8 cellular contexts compared by ENCODE assay signal in the genomic region with DNA sequence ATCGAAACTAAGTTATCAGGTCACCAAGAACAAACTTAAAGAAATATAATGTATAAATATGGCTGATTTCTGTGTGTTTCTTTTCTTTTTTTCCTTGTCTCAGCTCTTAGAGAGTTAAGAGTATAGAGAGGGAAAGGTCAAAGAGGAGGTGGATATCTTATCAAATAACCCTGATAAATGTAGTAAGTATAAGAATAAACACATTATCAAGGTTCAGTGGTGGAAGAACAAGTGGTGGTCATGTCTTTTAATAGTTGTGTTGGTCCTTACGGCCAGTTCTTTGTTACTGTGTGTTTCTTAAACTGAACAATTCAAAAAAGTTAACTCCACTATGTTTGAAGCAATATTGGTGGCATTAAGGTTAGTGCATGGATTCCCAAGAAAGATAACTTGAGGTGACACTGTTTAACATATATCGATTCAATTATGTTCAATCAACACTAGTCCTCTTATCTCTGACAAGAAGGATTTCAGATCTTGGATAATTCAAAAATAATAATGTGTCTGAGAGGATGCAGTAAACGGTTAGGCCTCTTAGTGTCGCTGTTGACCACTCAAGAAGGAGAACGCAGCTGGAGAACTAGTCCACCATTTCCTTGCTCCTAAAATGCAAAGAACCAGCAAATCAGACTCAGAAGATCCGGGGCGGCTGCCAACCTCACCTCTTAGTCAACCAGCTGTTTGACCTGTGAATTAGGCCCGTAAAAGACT. TPM values are rescaled to one million over a fixed set of nuclear protein-coding genes. Genes with fewer than 3 reads are reported as not detected.
A peak's percentile ranks its signal among the peaks of the same experiment; 100 is the strongest.
DNase-seq lines count a peak whose midpoint lies in the region; ATAC-seq, FAIRE-seq and TF ChIP-seq lines count a peak whose summit lies in the region.

Gene PCDHGA3, plus strand, starts transcription at position 588 of the 711 bp plus-strand sequence. CDS start 205 bp downstream, outside the sequence.

- TF ChIP-seq POLR2A in GM12878 (IDR thresholded peaks at IDR 0.05; ENCODE audit: low read depth, low read length): no peak

- H4K8ac ChIP-seq in H9 (replicated peaks; ENCODE audit: insufficient read length, low read depth, low read length): no peak within 1 kb of the TSS

- DNase-seq in AG09319 (ENCODE audit: extremely low read depth, low read depth) (no peak), H9 (no peak), GM12878 (ENCODE audit: low read depth, low spot score) (no peak), kidney tubule cell (ENCODE audit: low spot score) (peak; percentile 44), Ammon's horn (ENCODE audit: low spot score) (no peak), sciatic nerve (ENCODE audit: low spot score) (no peak), urothelium cell line (ENCODE audit: low spot score) (no peak)

- H3K4ac ChIP-seq in H9 (ENCODE audit: low read depth, low read length): no peak within 1 kb of the TSS

- RAD21 ChIA-PET in GM12878 (lab: Charles Lee; ENCODE audit: unreplicated experiment): interaction anchor here (1.1 kb wide), 1 partner anchor 220 kb away, joined by 3 read pairs; no protein-coding TSS in a partner anchor

- H3K18ac ChIP-seq in H9 (ENCODE audit: insufficient read length, low read depth, low read length): no peak within 1 kb of the TSS

- no CpG with 5 or more reads among the region's 9 CpGs for WGBS in H9 (ENCODE audit: extremely low coverage, insufficient read length, low lambda C conversion rate)
- 23% methylated on average over 9 of the region's 9 CpGs for WGBS in GM12878 (ENCODE audit: insufficient coverage, insufficient replicate concordance, low lambda C conversion rate, missing lambda C conversion rate)

- SMC1A ChIA-PET in GM12878 (lab: Charles Lee; ENCODE audit: uncharacterized antibody, unreplicated experiment): interaction anchor here (1.1 kb wide), 1 partner anchor 15 kb away, joined by 3 read pairs; no protein-coding TSS in a partner anchor

- no peak within 1 kb of the TSS for H3K14ac ChIP-seq in H9 (ENCODE audit: insufficient read depth, low read length)

- ATAC-seq in GM12878: no peak
- ATAC-seq in HG03565 (IDR thresholded peaks at IDR 0.05; ENCODE audit: unreplicated experiment): no peak
- ATAC-seq in sciatic nerve: no peak

- FAIRE-seq in GM12878 (lab: Jason Lieb, UNC) (no peak), urothelium cell line (lab: Jason Lieb, UNC) (no peak)

- CTCF ChIA-PET in GM12878 (lab: Yijun Ruan, JAX): interaction anchor here (0.7 to 1.6 kb wide), 3 partner anchors 23 to 221 kb away, joined by 3 to 5 read pairs (median 5); partner anchors contain the start of gene TAF7

- H2AFZ ChIP-seq in H9 (ENCODE audit: low read length) (peak within 1 kb of the TSS; percentile 35), GM12878 (ENCODE audit: control insufficient read depth, low read depth, low read length) (no peak within 1 kb of the TSS)

- peaks cover 2 to 4% of the 10 kb centered on the region in 2 experiments; a peak in 2 of 4 replicates for H3K4me1 Mint-ChIP-seq in H9

- H3K79me2 ChIP-seq in H9 (ENCODE audit: insufficient read depth, low read length): no peaks in the 10 kb centered on the region
- no peaks in the 10 kb centered on the region for H3K79me2 ChIP-seq in GM12878 (ENCODE audit: control insufficient read depth, insufficient read depth, low read length)

- no peaks in the 10 kb centered on the region for H3K23me2 ChIP-seq in H9 (ENCODE audit: insufficient read length, low read depth, low read length, poor library complexity, severe bottlenecking)

- no peak within 1 kb of the TSS for H3K27ac Mint-ChIP-seq in H9

- H3K23ac ChIP-seq in H9 (ENCODE audit: insufficient read length, low read depth, low read length): no peak within 1 kb of the TSS

- H4K20me1 ChIP-seq in H9 (ENCODE audit: control insufficient read depth, insufficient read depth, insufficient read length) (no peaks in the 10 kb centered on the region), GM12878 (ENCODE audit: control insufficient read depth, insufficient read depth) (no peaks in the 10 kb centered on the region)

- no peak within 1 kb of the TSS for H4K91ac ChIP-seq in H9 (ENCODE audit: insufficient read length, low read depth, low read length)

- no peak within 1 kb of the TSS for H3T11ph ChIP-seq in H9 (ENCODE audit: low read length)

- TF ChIP-seq CTCF in AG09319 (IDR thresholded peaks at IDR 0.05; ENCODE audit: low read depth, low read length) (peak; percentile 33), H9 (conservative IDR thresholded peaks at IDR 0.05) (peak; percentile 66), GM12878 (IDR thresholded peaks at IDR 0.05 in 2 of 3, conservative IDR thresholded peaks at IDR 0.05 in 1 of 3; ENCODE audit: control insufficient read depth in 2 of 3, extremely low read depth in 1 of 3, insufficient read depth in 1 of 3, low read depth in 3 of 3, low read length in 3 of 3) (peak in 2 of 3 experiments; percentile 10 to 16; a peak in 2 of 6 replicates)

- H3K9ac ChIP-seq in H9 (ENCODE audit: extremely low read depth, insufficient read length, low read length): no peak within 1 kb of the TSS
- H3K9ac ChIP-seq in GM12878 (ENCODE audit: control insufficient read depth, insufficient read depth, low read length): no peak within 1 kb of the TSS

- no peak within 1 kb of the TSS for H3K56ac ChIP-seq in H9 (ENCODE audit: insufficient read length, low read depth, low read length)

- H3K4me3 ChIP-seq in GM12878: 0 out of 2 replicates have a peak within 1 kb of the TSS, but pooled peaks have one; percentile 11

- H3K27ac ChIP-seq in H9 (ENCODE audit: insufficient read length, low read depth, low read length) (no peak within 1 kb of the TSS), GM12878 (ENCODE audit: control insufficient read depth, insufficient read depth) (no peak within 1 kb of the TSS)

- H3K27me3 Mint-ChIP-seq in H9 (ENCODE audit: low read depth): peaks cover 9% of the 10 kb centered on the region

- H3K9me3 ChIP-seq in H9 (ENCODE audit: control insufficient read depth, low read depth, low read length) (peaks cover 25% of the 10 kb centered on the region), GM12878 (replicated peaks; ENCODE audit: control insufficient read depth, insufficient read depth, low read length) (peaks cover 2% of the 10 kb centered on the region; the same call in 2 of the 3 replicates)

- no peak within 1 kb of the TSS for H2BK5ac ChIP-seq in H9 (ENCODE audit: insufficient read length, low read length)

- H3K4me2 ChIP-seq in H9 (ENCODE audit: insufficient read depth, insufficient read length, low read length) (no peak within 1 kb of the TSS), GM12878 (ENCODE audit: control insufficient read depth, insufficient read depth) (no peak within 1 kb of the TSS)

- intact Hi-C loops in GM12878 (cut with micrococcal nuclease; ENCODE audit: unreplicated experiment): no loop called here
- intact Hi-C loops in sciatic nerve (cut with DNase I): no loop called here

- no peak within 1 kb of the TSS for H2BK120ac ChIP-seq in H9 (ENCODE audit: low read depth, low read length, poor library complexity, severe bottlenecking)

- no peak within 1 kb of the TSS for H2BK20ac ChIP-seq in H9 (ENCODE audit: low read depth, low read length, poor library complexity, severe bottlenecking)

- no TSS peak for BruUV-seq in GM12878 (replicated peaks; lab: Mats Ljungman, UMichigan)

- H3K27me3 ChIP-seq in H9 (ENCODE audit: insufficient read depth, low read length) (no peaks in the 10 kb centered on the region), GM12878 (replicated peaks in 1 of 2; ENCODE audit: control insufficient read depth in 2 of 2, insufficient read depth in 2 of 2, low read length in 1 of 2) (no peaks in the 10 kb centered on the region)

- in situ Hi-C loops in GM12878 (cut with MboI): no loop called here

- H3K36me3 ChIP-seq in GM12878 (ENCODE audit: control insufficient read depth in 2 of 2, insufficient read depth in 2 of 2, low read length in 1 of 2): no peaks in the 10 kb centered on the region

- no peaks in the 10 kb centered on the region for H3K4me1 ChIP-seq in H9 (ENCODE audit: insufficient read depth, low read length)
- no peaks in the 10 kb centered on the region for H3K4me1 ChIP-seq in GM12878 (ENCODE audit: control insufficient read depth, insufficient read depth, low read length)

- no peak within 1 kb of the TSS for H4K5ac ChIP-seq in H9 (ENCODE audit: insufficient read length, low read depth, low read length)

- no peak within 1 kb of the TSS for H2BK15ac ChIP-seq in H9 (ENCODE audit: low read depth, low read length)

- no peaks in the 10 kb centered on the region for H3K79me1 ChIP-seq in H9 (ENCODE audit: insufficient read depth, low read depth, low read length, poor library complexity, severe bottlenecking)

- no peak within 1 kb of the TSS for H2BK12ac ChIP-seq in H9 (ENCODE audit: insufficient read length, low read depth, low read length)

- POLR2A ChIA-PET in GM12878 (lab: Charles Lee): interaction anchor here (0.6 kb wide), 1 partner anchor 444 kb away, joined by 4 read pairs; no protein-coding TSS in a partner anchor

- TF ChIP-seq EP300 in GM12878 (IDR thresholded peaks at IDR 0.05; ENCODE audit: borderline replicate concordance in 1 of 2, control insufficient read depth in 1 of 2, low read depth in 2 of 2, low read length in 2 of 2): no peak

- peaks cover 17 to 52% (median 33%) of the 10 kb centered on the region in 3 experiments for H3K36me3 Mint-ChIP-seq in H9 (ENCODE audit: insufficient read depth in 1 of 3, low read depth in 3 of 3)

- H3K9me3 Mint-ChIP-seq in H9: peaks cover 65 to 77% of the 10 kb centered on the region in 2 experiments

- no peak within 1 kb of the TSS for H2AK5ac ChIP-seq in H9 (ENCODE audit: insufficient read length, low read length)

- peak within 1 kb of the TSS in 1 of 2 experiments; percentile 44; a peak in 1 of 5 replicates for H3K4me3 Mint-ChIP-seq in H9

- TF ChIP-seq RAD21 in GM12878 (IDR thresholded peaks at IDR 0.05; ENCODE audit: insufficient read depth, low read depth, low read length): peak; percentile 33; the same call in 1 of the 2 replicates

RNA-seq across cellular contexts. Expression of gene PCDHGA3, which starts in this region (rescaled TPM):
- total RNA-seq in H9 (2021) (0.88 and 0.94 TPM in 2 replicates), GM12878 (2014; rRNA removed) (0.05 and 0.11 TPM in 2 replicates), GM12878 (2014; rRNA removed; fragmentation: Illumina TruSeq; extraction: Trizol) (not detected in 2 replicates), GM12878 (2021) (0.08 and 0.10 TPM in 2 replicates), sciatic nerve (6.7 TPM)
- total RNA-seq in GM12878 (2013; cell fraction: nucleolus; rRNA removed): 0.61 and 0.71 TPM in 2 replicates
- not detected for polyA plus RNA-seq in GM12878 (2011; ENCODE audit: low read depth)
- polyA plus RNA-seq in GM12878 (2011; rRNA removed) (0.04 TPM in 1 of 2 replicates, not detected in the other), GM12878 (2014; fragmentation: Illumina TruSeq; extraction: Trizol) (0.06 TPM in 1 of 2 replicates, not detected in the other), GM12878 (2014; fragmentation: Nextera tagmentation; extraction: Ambion mirVana) (not detected), GM12878 (2014; rRNA removed) (not detected in 2 replicates), GM12878 (2016; fragmentation: Nextera tagmentation; extraction: Ambion mirVana) (under 1 TPM in 1 of 2 experiments, not detected in 1; 0.17 TPM)
- polyA plus RNA-seq in GM12878 (2011; cell fraction: cytosol; rRNA removed): 0.01 TPM in 1 of 2 replicates, not detected in the other
- polyA plus RNA-seq in GM12878 (2011; cell fraction: nucleus; rRNA removed): 0.16 and 0.24 TPM in 2 replicates
- polyA plus RNA-seq in GM12878 (2012): 0.03 and 0.07 TPM in 2 replicates
- 0.10 TPM in 1 of 2 replicates, not detected in the other for polyA minus RNA-seq in GM12878 (2011; rRNA and poly(A)+ RNA removed)
- polyA minus RNA-seq in GM12878 (2011; cell fraction: cytosol; rRNA and poly(A)+ RNA removed): not detected in 2 replicates
- 0.12 and 0.48 TPM in 2 replicates for polyA minus RNA-seq in GM12878 (2011; cell fraction: nucleus; rRNA and poly(A)+ RNA removed)

Comparison
In these comparisons a context has a peak if more than half of its experiments do, and no peak if none do; other contexts are left out.
1. CTCF ChIP-seq: peak in every context shown above with its lines; median percentile 66 in H9; 33 in AG09319; 13 in GM12878.